8 cellular contexts compared by ENCODE assay signal in the genomic region with DNA sequence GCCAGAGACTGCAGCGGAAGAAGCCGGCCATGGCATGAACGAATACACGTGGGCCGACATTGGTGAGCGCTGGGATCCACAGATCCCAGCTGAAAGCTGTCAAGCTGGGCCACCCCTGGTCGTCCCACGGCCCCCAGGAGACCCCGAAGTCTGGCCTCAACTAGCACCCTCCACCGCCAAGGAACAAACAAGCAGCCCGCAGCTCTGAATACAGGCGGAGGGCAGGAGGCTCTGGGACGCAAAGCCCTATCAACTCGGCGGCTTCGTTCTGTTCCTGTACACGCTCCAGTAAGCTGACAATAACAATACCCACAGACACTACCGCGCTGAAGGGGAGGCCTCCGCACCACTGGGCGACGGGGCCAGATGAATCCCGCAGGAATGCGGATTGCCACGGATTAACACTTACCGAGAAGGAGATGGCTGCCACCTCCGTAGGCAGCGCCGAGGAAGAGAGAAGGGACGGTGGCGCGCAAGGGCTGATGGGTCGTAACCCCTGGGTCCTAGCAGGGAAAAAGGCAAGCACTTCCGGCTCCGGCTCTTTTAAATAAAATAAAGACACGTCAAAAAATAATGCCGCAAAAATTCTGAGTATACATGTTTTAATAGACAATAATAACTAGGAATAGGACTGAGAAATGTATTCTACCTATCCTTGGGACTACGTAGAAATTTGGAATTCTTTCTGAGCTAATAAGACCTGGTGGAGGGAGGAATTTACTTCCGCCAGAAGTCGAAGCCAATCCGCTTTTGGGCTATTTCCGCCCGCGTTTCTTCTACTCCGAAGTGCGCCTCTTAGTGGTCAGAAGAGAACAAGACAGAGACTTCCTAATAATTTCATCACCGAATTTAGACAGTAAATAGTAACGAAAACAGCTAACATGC. TPM values are rescaled to one million over a fixed set of nuclear protein-coding genes. Genes with fewer than 3 reads are reported as not detected.
A peak's percentile ranks its signal among the peaks of the same experiment; 100 is the strongest.
DNase-seq lines count a peak whose midpoint lies in the region; ATAC-seq and TF ChIP-seq lines count a peak whose summit lies in the region.

RPL32 (minus strand) TSS at position 481 of the 885 bp plus-strand sequence. CDS start 1,328 bp downstream, outside the sequence.

- peak; percentile 70 for DNase-seq in DMS153 treated with DMSO at 0.1 percent for 48 hours (lab: John Stamatoyannopoulos, UW; ENCODE audit: unreplicated experiment)
- peak; percentile 82 for DNase-seq in OCI-M2 (lab: John Stamatoyannopoulos, UW; ENCODE audit: unreplicated experiment)
- DNase-seq in activated T-cell treated with anti-CD3 and anti-CD28 coated beads for 4 hours: peak; percentile 77
- peak; percentile 91 for DNase-seq in epithelial cell of proximal tubule (ENCODE audit: low read depth)
- DNase-seq in mucosa of gallbladder (ENCODE audit: low spot score): peak; percentile 88
- peak; percentile 67 to 70 for DNase-seq in stimulated activated CD8-positive, alpha-beta memory T cell treated with anti-CD3 and anti-CD28 coated beads, Interleukin-4, amount 100 ng/mL, for 4 hours (ENCODE audit: low read depth in 2 of 2, low spot score in 1 of 2)

- peak; percentile 85 for ATAC-seq in GM21576 (IDR thresholded peaks at IDR 0.05; ENCODE audit: unreplicated experiment)

- H3K4me3 ChIP-seq in epithelial cell of proximal tubule (ENCODE audit: low read depth, low read length): peak within 1 kb of the TSS; percentile 88

- TF ChIP-seq RAD21 in Ishikawa (IDR thresholded peaks at IDR 0.05; ENCODE audit: low read depth): no peak

- 0 out of 2 replicates have a peak, but pooled peaks have one; percentile 7 for TF ChIP-seq EP300 in Ishikawa (IDR thresholded peaks at IDR 0.05; ENCODE audit: borderline replicate concordance)

- TF ChIP-seq CTCF in epithelial cell of proximal tubule (conservative IDR thresholded peaks at IDR 0.05; ENCODE audit: low read depth, low read length): peak; percentile 87

TF ChIP-seq in Ishikawa, 13 proteins besides CTCF, POLR2A, EP300 and RAD21:
- TF ChIP-seq MAX (IDR thresholded peaks at IDR 0.05): peak; percentile 98
- TF ChIP-seq YY1 (IDR thresholded peaks at IDR 0.05; ENCODE audit: low read depth): peak; percentile 91
- TF ChIP-seq, protein P1, sequence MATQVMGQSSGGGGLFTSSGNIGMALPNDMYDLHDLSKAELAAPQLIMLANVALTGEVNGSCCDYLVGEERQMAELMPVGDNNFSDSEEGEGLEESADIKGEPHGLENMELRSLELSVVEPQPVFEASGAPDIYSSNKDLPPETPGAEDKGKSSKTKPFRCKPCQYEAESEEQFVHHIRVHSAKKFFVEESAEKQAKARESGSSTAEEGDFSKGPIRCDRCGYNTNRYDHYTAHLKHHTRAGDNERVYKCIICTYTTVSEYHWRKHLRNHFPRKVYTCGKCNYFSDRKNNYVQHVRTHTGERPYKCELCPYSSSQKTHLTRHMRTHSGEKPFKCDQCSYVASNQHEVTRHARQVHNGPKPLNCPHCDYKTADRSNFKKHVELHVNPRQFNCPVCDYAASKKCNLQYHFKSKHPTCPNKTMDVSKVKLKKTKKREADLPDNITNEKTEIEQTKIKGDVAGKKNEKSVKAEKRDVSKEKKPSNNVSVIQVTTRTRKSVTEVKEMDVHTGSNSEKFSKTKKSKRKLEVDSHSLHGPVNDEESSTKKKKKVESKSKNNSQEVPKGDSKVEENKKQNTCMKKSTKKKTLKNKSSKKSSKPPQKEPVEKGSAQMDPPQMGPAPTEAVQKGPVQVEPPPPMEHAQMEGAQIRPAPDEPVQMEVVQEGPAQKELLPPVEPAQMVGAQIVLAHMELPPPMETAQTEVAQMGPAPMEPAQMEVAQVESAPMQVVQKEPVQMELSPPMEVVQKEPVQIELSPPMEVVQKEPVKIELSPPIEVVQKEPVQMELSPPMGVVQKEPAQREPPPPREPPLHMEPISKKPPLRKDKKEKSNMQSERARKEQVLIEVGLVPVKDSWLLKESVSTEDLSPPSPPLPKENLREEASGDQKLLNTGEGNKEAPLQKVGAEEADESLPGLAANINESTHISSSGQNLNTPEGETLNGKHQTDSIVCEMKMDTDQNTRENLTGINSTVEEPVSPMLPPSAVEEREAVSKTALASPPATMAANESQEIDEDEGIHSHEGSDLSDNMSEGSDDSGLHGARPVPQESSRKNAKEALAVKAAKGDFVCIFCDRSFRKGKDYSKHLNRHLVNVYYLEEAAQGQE (IDR thresholded peaks at IDR 0.05; ENCODE audit: low read depth): peak; percentile 30; the same call in 1 of the 2 replicates
- peak; percentile 32; the same call in 1 of the 2 replicates for TF ChIP-seq TEAD4 (IDR thresholded peaks at IDR 0.05)
- no peak for TF ChIP-seq EGR1 (IDR thresholded peaks at IDR 0.05)
- peak; percentile 31; the same call in 1 of the 2 replicates for TF ChIP-seq TCF12 (IDR thresholded peaks at IDR 0.05; ENCODE audit: low read depth)
- TF ChIP-seq NFIC (IDR thresholded peaks at IDR 0.05): 0 out of 2 replicates have a peak, but pooled peaks have one; percentile 6
- TF ChIP-seq USF1 (IDR thresholded peaks at IDR 0.05): 0 out of 2 replicates have a peak, but pooled peaks have one; percentile 2
- TF ChIP-seq TAF1 (IDR thresholded peaks at IDR 0.05; ENCODE audit: low read depth): peak; percentile 97
- no peak for TF ChIP-seq ZBTB7A (IDR thresholded peaks at IDR 0.05; ENCODE audit: low read depth)
- TF ChIP-seq CREB1 (IDR thresholded peaks at IDR 0.05; ENCODE audit: low read depth): no peak
- TF ChIP-seq CEBPB (IDR thresholded peaks at IDR 0.05): 0 out of 2 replicates have a peak, but pooled peaks have one; percentile 24
- TF ChIP-seq FOXM1 (IDR thresholded peaks at IDR 0.05; ENCODE audit: borderline replicate concordance, low read depth): no peak

RNA-seq across cellular contexts. Expression of gene RPL32, which starts in this region (rescaled TPM):
- total RNA-seq in epithelial cell of proximal tubule: 1,030 and 1,169 TPM in 2 replicates
- 975 TPM for total RNA-seq in mucosa of gallbladder

Comparison
In these comparisons a context has a peak if more than half of its experiments do, and no peak if none do; other contexts are left out.
1. Peak in every context shown above with its lines: DNase-seq, ATAC-seq and H3K4me3 ChIP-seq.